2 cellular contexts compared by ENCODE assay signal in genomic region chr12:27973487-27973890, GRCh38.
TF ChIP-seq lines count a peak whose summit lies in the region.

No MANE protein-coding gene starts in this region.

TF ChIP-seq in HepG2, 621 proteins besides CTCF, POLR2A, EP300 and RAD21:
- no peak for TF ChIP-seq FOXA1 (IDR thresholded peaks at IDR 0.05)
- TF ChIP-seq FOXA1 (CRISPR knock-in tag; IDR thresholded peaks at IDR 0.05) = peak; percentile 31; the same call in 1 of the 2 replicates
- no peak for TF ChIP-seq ZNF292 (CRISPR knock-in tag; IDR thresholded peaks at IDR 0.05; ENCODE audit: borderline replicate concordance, low read depth)
- 0 out of 2 replicates have a peak, but pooled peaks have one; percentile 10 for TF ChIP-seq CEBPG (CRISPR knock-in tag; IDR thresholded peaks at IDR 0.05)
- TF ChIP-seq NKX3-1 (CRISPR knock-in tag; IDR thresholded peaks at IDR 0.05) = no peak
- TF ChIP-seq ZNF639 (CRISPR knock-in tag; conservative IDR thresholded peaks at IDR 0.05) = no peak
- no peak for TF ChIP-seq FOXP1 (IDR thresholded peaks at IDR 0.05)
- TF ChIP-seq FOXP1 (CRISPR knock-in tag; IDR thresholded peaks at IDR 0.05) = no peak
- no peak for TF ChIP-seq ATF2 (CRISPR knock-in tag; IDR thresholded peaks at IDR 0.05)
- TF ChIP-seq ZMYM4 (CRISPR knock-in tag; IDR thresholded peaks at IDR 0.05) = no peak
- TF ChIP-seq NCOA1 (CRISPR knock-in tag; IDR thresholded peaks at IDR 0.05) = no peak
- TF ChIP-seq ZBTB34 (CRISPR knock-in tag; IDR thresholded peaks at IDR 0.05) = no peak
- TF ChIP-seq FOXA3 (CRISPR knock-in tag; IDR thresholded peaks at IDR 0.05) = peak; percentile 31; the same call in 1 of the 2 replicates
- TF ChIP-seq DNMT1 (CRISPR knock-in tag; IDR thresholded peaks at IDR 0.05) = no peak
- no peak for TF ChIP-seq HOXA7 (CRISPR knock-in tag; IDR thresholded peaks at IDR 0.05)
- TF ChIP-seq MED1 (CRISPR knock-in tag; IDR thresholded peaks at IDR 0.05) = no peak
- TF ChIP-seq SATB2 (CRISPR knock-in tag; IDR thresholded peaks at IDR 0.05) = no peak
- TF ChIP-seq PAXIP1 (CRISPR knock-in tag; conservative IDR thresholded peaks at IDR 0.05) = no peak
- TF ChIP-seq ZSCAN21 (CRISPR knock-in tag; IDR thresholded peaks at IDR 0.05; ENCODE audit: borderline replicate concordance) = no peak
- peak; percentile 45 for TF ChIP-seq CEBPB (IDR thresholded peaks at IDR 0.05; ENCODE audit: borderline replicate concordance, low read depth, low read length)

TF ChIP-seq in K562, 482 proteins besides CTCF, POLR2A, EP300 and RAD21:
- TF ChIP-seq CEBPG (CRISPR knock-in tag; IDR thresholded peaks at IDR 0.05) (no peak), CEBPG (tag; conservative IDR thresholded peaks at IDR 0.05 in 1 of 2, IDR thresholded peaks at IDR 0.05 in 1 of 2) (peak; percentile 32 to 48; a peak in 3 of 4 replicates), MYNN (IDR thresholded peaks at IDR 0.05) (no peak), MYNN (CRISPR knock-in tag; IDR thresholded peaks at IDR 0.05) (no peak), CEBPB (tag; IDR thresholded peaks at IDR 0.05) (peak; percentile 63)
